ENCODE assay signal across 14 cellular contexts in the genomic region with DNA sequence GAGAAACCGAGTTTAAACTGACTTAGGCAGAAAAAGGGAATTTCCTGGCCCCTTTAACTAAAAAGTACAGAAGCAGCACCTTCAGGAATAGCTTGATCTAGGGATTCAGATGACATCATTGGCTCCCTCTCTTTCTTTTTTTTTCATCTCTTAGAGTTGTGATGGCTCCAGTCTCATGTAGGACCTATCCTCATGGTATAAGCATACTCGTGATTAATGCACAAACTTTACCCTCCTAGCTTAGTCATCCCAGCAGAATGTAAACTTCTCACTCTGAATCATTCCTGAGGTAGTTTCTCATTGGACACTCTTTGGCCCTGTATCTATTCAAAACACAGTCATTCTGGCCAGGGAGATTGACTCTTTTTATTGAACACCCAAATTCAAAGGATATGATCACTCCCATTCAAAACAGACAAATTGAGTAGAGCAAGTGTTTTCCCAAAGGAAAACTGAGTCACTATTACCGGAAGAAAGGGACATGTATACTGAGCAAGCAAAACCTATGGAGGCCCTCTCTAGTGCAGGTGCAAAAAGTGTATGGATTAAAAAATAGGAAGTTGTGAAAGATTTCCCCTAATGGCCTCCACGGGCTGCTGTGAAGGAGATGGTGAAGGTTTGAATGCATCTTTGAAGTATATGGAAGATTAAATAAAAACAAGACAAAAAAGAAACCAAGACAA. TPM values are rescaled to one million over a fixed set of nuclear protein-coding genes. Genes with fewer than 3 reads are reported as not detected.
A peak's percentile ranks its signal among the peaks of the same experiment; 100 is the strongest.
DNase-seq lines count a peak whose midpoint lies in the region; ATAC-seq and TF ChIP-seq lines count a peak whose summit lies in the region.
"Had no signal": no experiment of that assay in that cellular context is flagged by ENCODE, and none has a peak within 500 bp of the region (broad histone marks: within the 10 kb centered on the region; RNA-seq: fewer than 3 reads in every experiment).

No MANE protein-coding gene starts in this region.

- CTCF ChIA-PET in MCF 10A (lab: Yijun Ruan, JAX): interaction anchor here (0.7 to 5.3 kb wide), 3 partner anchors 11 to 102 kb away, joined by 3 to 32 read pairs (median 8); no protein-coding TSS in a partner anchor

- H3K9me3 ChIP-seq in breast epithelium (peaks cover 0 to 12% of the 10 kb centered on the region in 2 donors), right cardiac atrium (ENCODE audit: control insufficient read depth, low read length) (no peaks in the 10 kb centered on the region)

- intact Hi-C loops in MCF 10A (cut with micrococcal nuclease): no loop called here
- intact Hi-C loops in breast epithelium (cut with DNase I; ENCODE audit: low total_unique reads): no loop called here
- intact Hi-C loops in right cardiac atrium (cut with DNase I): no loop called here

- H3K36me3 Mint-ChIP-seq in MCF 10A (ENCODE audit: insufficient read depth, unreplicated experiment) (no peaks in the 10 kb centered on the region), type B pancreatic cell (no peaks in the 10 kb centered on the region)
- H3K36me3 Mint-ChIP-seq: brain had no signal

- H3K9me3 Mint-ChIP-seq in MCF 10A (ENCODE audit: unreplicated experiment) (peaks cover 10% of the 10 kb centered on the region), type B pancreatic cell (no peaks in the 10 kb centered on the region)

- ATAC-seq in right cardiac atrium: no peak

- BruUV-seq in MCF 10A (replicated peaks; lab: Mats Ljungman, UMichigan): no TSS peak

- H3K4me3 Mint-ChIP-seq in MCF 10A (ENCODE audit: unreplicated experiment) (no peak overlapping the region), type B pancreatic cell (no peak overlapping the region)
- H3K4me3 Mint-ChIP-seq: brain had no signal

- no peak overlapping the region for H3K4me3 ChIP-seq in breast epithelium
- H3K4me3 ChIP-seq in right cardiac atrium (ENCODE audit: low read length): no peak overlapping the region
- H3K4me3 ChIP-seq: BLaER1 had no signal

- H3K36me3 ChIP-seq in breast epithelium: no peaks in the 10 kb centered on the region
- H3K36me3 ChIP-seq: BLaER1 had no signal

- H3K4me1 Mint-ChIP-seq in MCF 10A (ENCODE audit: insufficient read depth, unreplicated experiment) (peaks cover 30% of the 10 kb centered on the region), type B pancreatic cell (ENCODE audit: unreplicated experiment) (peaks cover 4% of the 10 kb centered on the region)

- TF ChIP-seq POLR2A in breast epithelium (IDR thresholded peaks at IDR 0.05): no peak

- H3K27me3 Mint-ChIP-seq in MCF 10A (ENCODE audit: insufficient read depth, unreplicated experiment) (no peaks in the 10 kb centered on the region), type B pancreatic cell (no peaks in the 10 kb centered on the region)

- POLR2A ChIA-PET in MCF 10A (lab: Yijun Ruan, JAX): interaction anchor here (0.6 to 5.7 kb wide), 9 partner anchors 9 to 491 kb away, joined by 3 to 64 read pairs (median 3); no protein-coding TSS in a partner anchor

- H3K27ac Mint-ChIP-seq in MCF 10A (ENCODE audit: low read depth, unreplicated experiment): peak overlapping the region; percentile 79
- peak overlapping the region; percentile 23 for H3K27ac Mint-ChIP-seq in type B pancreatic cell
- H3K27ac Mint-ChIP-seq: brain had no signal

- TF ChIP-seq CTCF in MCF 10A (IDR thresholded peaks at IDR 0.05; ENCODE audit: unreplicated experiment) (no peak), breast epithelium (IDR thresholded peaks at IDR 0.05) (no peak), type B pancreatic cell (conservative IDR thresholded peaks at IDR 0.05) (no peak)

- H3K4me1 ChIP-seq in breast epithelium: peaks cover 0 to 5% of the 10 kb centered on the region in 2 donors
- peaks cover 2% of the 10 kb centered on the region for H3K4me1 ChIP-seq in right cardiac atrium (ENCODE audit: control insufficient read depth, insufficient read depth, low read length)
- H3K4me1 ChIP-seq: BLaER1 had no signal

- H3K27me3 ChIP-seq in breast epithelium (no peaks in the 10 kb centered on the region), right cardiac atrium (ENCODE audit: control insufficient read depth, insufficient read depth) (no peaks in the 10 kb centered on the region)
- H3K27me3 ChIP-seq: BLaER1 had no signal

- H3K27ac ChIP-seq in breast epithelium (no peak overlapping the region), right cardiac atrium (ENCODE audit: low read length) (no peak overlapping the region)
- H3K27ac ChIP-seq: BLaER1 had no signal

- WGBS in right cardiac atrium: 77% methylated on average over 4 of the region's 4 CpGs

- DNase-seq in MCF 10A (ENCODE audit: unreplicated experiment) (peak; percentile 95), breast epithelium (ENCODE audit: low spot score in 2 of 2) (no peak), RPMI7951 (ENCODE audit: low read depth) (peak; percentile 79), fibroblast of gingiva (ENCODE audit: low read depth) (peak; percentile 64), type B pancreatic cell (ENCODE audit: extremely low spot score, unreplicated experiment) (no peak), NAMALWA (ENCODE audit: low spot score) (no peak), globus pallidus (ENCODE audit: low spot score) (no peak), right cardiac atrium (no peak)
- DNase-seq: activated CD4-positive, alpha-beta T cell treated with anti-CD3 and anti-CD28 coated beads, Interleukin-2, amount 50 U/mL, for 4 hours; hypothalamus; NCI-H2081; SHP77 treated with DMSO at 0.1 percent for 48 hours had no signal

RNA-seq across cellular contexts. Expression of a gene that starts 27.6 kb away (rescaled TPM):
- not detected in 2 replicates for total RNA-seq in MCF 10A (2022)
- not detected for total RNA-seq in breast epithelium
- not detected in 2 replicates for total RNA-seq in RPMI7951 (2014; rRNA removed; shearing (Covaris generic))
- not detected in 2 replicates for total RNA-seq in type B pancreatic cell (ENCODE audit: low replicate concordance)
- total RNA-seq in right cardiac atrium: not detected
- polyA plus RNA-seq in right cardiac atrium: not detected

Comparison
In these comparisons a context has a peak if more than half of its experiments do, and no peak if none do; other contexts are left out.
1. DNase-seq: peak in MCF 10A (single experiment), RPMI7951 (single experiment) and fibroblast of gingiva (single experiment); none in breast epithelium (0 of 2), type B pancreatic cell (single experiment), NAMALWA (single experiment), globus pallidus (single experiment) and right cardiac atrium (0 of 3).